Comparison of ENCODE assay signal across 15 cellular contexts in the genomic region with DNA sequence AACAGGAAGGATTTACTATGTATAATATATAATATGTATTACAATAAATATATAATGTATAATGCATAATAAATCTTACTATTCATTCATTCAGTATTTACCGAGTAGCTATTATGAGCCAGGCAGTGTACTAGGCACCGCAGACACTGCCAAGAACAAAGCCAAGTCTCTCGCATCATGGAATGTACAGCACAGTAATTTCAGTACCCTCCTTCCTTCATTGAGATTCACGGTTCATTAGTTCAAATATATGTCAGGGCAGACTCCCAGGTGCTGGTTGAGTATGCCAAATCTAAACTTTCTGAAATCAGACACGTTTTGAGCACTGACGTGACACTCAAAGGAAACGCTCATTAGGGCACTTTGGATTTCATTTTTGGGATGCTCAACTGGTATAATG. TPM values are rescaled to one million over a fixed set of nuclear protein-coding genes. Genes with fewer than 3 reads are reported as not detected.
DNase-seq lines count a peak whose midpoint lies in the region; ATAC-seq, FAIRE-seq and TF ChIP-seq lines count a peak whose summit lies in the region.
"Had no signal": no experiment of that assay in that cellular context is flagged by ENCODE, and none has a peak within 500 bp of the region (broad histone marks: within the 10 kb centered on the region; RNA-seq: fewer than 3 reads in every experiment).

No MANE protein-coding gene starts in this region.

- H3K27ac ChIP-seq in HUES48 (ENCODE audit: low read depth, low read length), result peak overlapping the region; percentile 59
- no peak overlapping the region for H3K27ac ChIP-seq in endothelial cell of umbilical vein (ENCODE audit: insufficient read depth, low read depth, low read length)
- no peak overlapping the region for H3K27ac ChIP-seq in right atrium auricular region
- H3K27ac ChIP-seq: ascending aorta, psoas muscle had no signal

- H3K27me3 Mint-ChIP-seq in Calu3 (ENCODE audit: unreplicated experiment), result no peaks in the 10 kb centered on the region
- peaks cover 12% of the 10 kb centered on the region for H3K27me3 Mint-ChIP-seq in activated CD4-positive, alpha-beta T cell treated with anti-CD3 and anti-CD28 coated beads, Interleukin-2, amount 10 ng/mL, durations not matched to agents 24 days and 14 days
- H3K27me3 Mint-ChIP-seq: dendritic cell treated with granulocyte-macrophage colony-stimulating factor and Interleukin-4, amounts not matched to agents 40 ng/mL and 50 ng/mL, for 4 days; naive thymus-derived CD8-positive, alpha-beta T cell had no signal

- no peak overlapping the region for H3K9ac ChIP-seq in HUES48 (ENCODE audit: low read depth, low read length)
- no peak overlapping the region for H3K9ac ChIP-seq in endothelial cell of umbilical vein (replicated peaks; ENCODE audit: extremely low read depth, insufficient read depth, low read length)

- peaks cover 19% of the 10 kb centered on the region for H4K20me1 ChIP-seq in endothelial cell of umbilical vein (replicated peaks; ENCODE audit: control insufficient read depth, extremely low read depth, insufficient read depth, low read length)

- TF ChIP-seq CTCF in Calu3 (IDR thresholded peaks at IDR 0.05; ENCODE audit: unreplicated experiment) (no peak), endothelial cell of umbilical vein (IDR thresholded peaks at IDR 0.05; ENCODE audit: extremely low read depth in 1 of 2, insufficient read depth in 1 of 2, low read depth in 1 of 2, low read length in 2 of 2) (no peak), right atrium auricular region (IDR thresholded peaks at IDR 0.05) (no peak)

- H2AFZ ChIP-seq in endothelial cell of umbilical vein (ENCODE audit: low read depth, low read length), result no peak overlapping the region

- BruUV-seq in Calu3 (replicated peaks; lab: Mats Ljungman, UMichigan) (no TSS peak), endothelial cell of umbilical vein (replicated peaks; lab: Mats Ljungman, UMichigan) (no TSS peak)

- peaks cover 33% of the 10 kb centered on the region for H3K4me1 ChIP-seq in HUES48 (ENCODE audit: control insufficient read depth, insufficient read depth, low read length)
- H3K4me1 ChIP-seq in endothelial cell of umbilical vein (ENCODE audit: control insufficient read depth, extremely low read depth, insufficient read depth, low read length), result peaks cover 12% of the 10 kb centered on the region
- H3K4me1 ChIP-seq in right atrium auricular region, result no peaks in the 10 kb centered on the region
- H3K4me1 ChIP-seq: ascending aorta, psoas muscle had no signal

- H3K4me3 ChIP-seq in HUES48 (ENCODE audit: low read depth, low read length) (peak overlapping the region; percentile 18; the same call in 1 of the 2 replicates), endothelial cell of umbilical vein (replicated peaks in 1 of 3; ENCODE audit: insufficient read depth in 1 of 3, low read depth in 1 of 3, low read length in 3 of 3) (no peak overlapping the region), right atrium auricular region (no peak overlapping the region)
- H3K4me3 ChIP-seq: ascending aorta, psoas muscle, upper lobe of left lung had no signal

- POLR2A ChIA-PET in endothelial cell of umbilical vein (lab: Charles Lee), result no interaction called here

- H3K4me2 ChIP-seq in endothelial cell of umbilical vein (ENCODE audit: insufficient read depth, low read length), result peak overlapping the region; percentile 67

- peaks cover 79% of the 10 kb centered on the region for H3K79me2 ChIP-seq in endothelial cell of umbilical vein (ENCODE audit: control insufficient read depth, insufficient read depth, low read length)

- dilution Hi-C loops in endothelial cell of umbilical vein (cut with MboI; ENCODE audit: extremely low pct_ligation_motif_present, low sequenced_read_pairs), result no loop called here

- peak; percentile 33 for ATAC-seq in GM18907 (IDR thresholded peaks at IDR 0.05; ENCODE audit: unreplicated experiment)
- no peak for ATAC-seq in GM19467 (IDR thresholded peaks at IDR 0.05; ENCODE audit: unreplicated experiment)
- ATAC-seq in GM21360 (IDR thresholded peaks at IDR 0.05; ENCODE audit: unreplicated experiment), result no peak
- ATAC-seq: naive thymus-derived CD8-positive, alpha-beta T cell; psoas muscle had no signal

- no peaks in the 10 kb centered on the region for H3K9me3 Mint-ChIP-seq in Calu3 (ENCODE audit: low read depth, unreplicated experiment)
- no peaks in the 10 kb centered on the region for H3K9me3 Mint-ChIP-seq in activated CD4-positive, alpha-beta T cell treated with anti-CD3 and anti-CD28 coated beads, Interleukin-2, amount 10 ng/mL, durations not matched to agents 24 days and 14 days
- H3K9me3 Mint-ChIP-seq: dendritic cell treated with granulocyte-macrophage colony-stimulating factor and Interleukin-4, amounts not matched to agents 40 ng/mL and 50 ng/mL, for 4 days; naive thymus-derived CD8-positive, alpha-beta T cell had no signal

- H3K27ac Mint-ChIP-seq in Calu3 (ENCODE audit: unreplicated experiment), result peak overlapping the region; percentile 43
- H3K27ac Mint-ChIP-seq in activated CD4-positive, alpha-beta T cell treated with anti-CD3 and anti-CD28 coated beads, Interleukin-2, amount 10 ng/mL, durations not matched to agents 24 days and 14 days, result no peak overlapping the region
- H3K27ac Mint-ChIP-seq: dendritic cell treated with granulocyte-macrophage colony-stimulating factor and Interleukin-4, amounts not matched to agents 40 ng/mL and 50 ng/mL, for 4 days had no signal

- H3K9me3 ChIP-seq in HUES48 (ENCODE audit: control insufficient read depth, insufficient read depth, low read length) (no peaks in the 10 kb centered on the region), endothelial cell of umbilical vein (replicated peaks; ENCODE audit: control insufficient read depth, insufficient read depth, low read length) (no peaks in the 10 kb centered on the region), right atrium auricular region (no peaks in the 10 kb centered on the region)
- H3K9me3 ChIP-seq: ascending aorta, psoas muscle, upper lobe of left lung had no signal

- peaks cover 34% of the 10 kb centered on the region for H3K4me1 Mint-ChIP-seq in Calu3 (ENCODE audit: low read depth, unreplicated experiment)
- H3K4me1 Mint-ChIP-seq in activated CD4-positive, alpha-beta T cell treated with anti-CD3 and anti-CD28 coated beads, Interleukin-2, amount 10 ng/mL, durations not matched to agents 24 days and 14 days, result peaks cover 9% of the 10 kb centered on the region

- H3K36me3 Mint-ChIP-seq in Calu3 (ENCODE audit: insufficient read depth, unreplicated experiment), result peaks cover 5% of the 10 kb centered on the region
- H3K36me3 Mint-ChIP-seq in activated CD4-positive, alpha-beta T cell treated with anti-CD3 and anti-CD28 coated beads, Interleukin-2, amount 10 ng/mL, durations not matched to agents 24 days and 14 days (ENCODE audit: low read depth), result no peaks in the 10 kb centered on the region

- no peak for TF ChIP-seq POLR2A in endothelial cell of umbilical vein (IDR thresholded peaks at IDR 0.05; ENCODE audit: low read depth, low read length)

- CTCF ChIA-PET in Calu3 (lab: Charles Lee), result no interaction called here
- CTCF ChIA-PET in endothelial cell of umbilical vein (lab: Charles Lee), result interaction anchor here (0.6 to 0.7 kb wide), 3 partner anchors 123 to 156 kb away, joined by 3 to 4 read pairs (median 3); no protein-coding TSS in a partner anchor

- no peak overlapping the region for H3K4me3 Mint-ChIP-seq in Calu3 (ENCODE audit: low read depth, unreplicated experiment)
- H3K4me3 Mint-ChIP-seq in activated CD4-positive, alpha-beta T cell treated with anti-CD3 and anti-CD28 coated beads, Interleukin-2, amount 10 ng/mL, durations not matched to agents 24 days and 14 days, result no peak overlapping the region
- H3K4me3 Mint-ChIP-seq: dendritic cell treated with granulocyte-macrophage colony-stimulating factor and Interleukin-4, amounts not matched to agents 40 ng/mL and 50 ng/mL, for 4 days had no signal

- intact Hi-C loops in Calu3 (cut with micrococcal nuclease; ENCODE audit: unreplicated experiment), result loop anchor here (5.0 kb wide), 1 partner anchor 115 kb away; no protein-coding TSS in a partner anchor
- intact Hi-C loops in endothelial cell of umbilical vein (cut with micrococcal nuclease), result loop anchor here (2.0 kb wide), 2 partner anchors 14 to 86 kb away; no protein-coding TSS in a partner anchor
- intact Hi-C loops in activated CD4-positive, alpha-beta T cell treated with anti-CD3 and anti-CD28 coated beads, Interleukin-2, amount 10 ng/mL, durations not matched to agents 24 days and 14 days (cut with micrococcal nuclease), result no loop called here

- no peaks in the 10 kb centered on the region for H3K27me3 ChIP-seq in HUES48 (ENCODE audit: control insufficient read depth, insufficient read depth, low read length)
- H3K27me3 ChIP-seq in endothelial cell of umbilical vein (ENCODE audit: control insufficient read depth in 2 of 2, insufficient read depth in 2 of 2, low read length in 2 of 2), result no peaks in the 10 kb centered on the region
- H3K27me3 ChIP-seq in right atrium auricular region, result no peaks in the 10 kb centered on the region
- H3K27me3 ChIP-seq: ascending aorta, upper lobe of left lung had no signal

- H3K36me3 ChIP-seq in HUES48 (ENCODE audit: control insufficient read depth, insufficient read depth, low read length), result no peaks in the 10 kb centered on the region
- H3K36me3 ChIP-seq in endothelial cell of umbilical vein (ENCODE audit: control insufficient read depth in 2 of 2, extremely low read depth in 1 of 2, insufficient read depth in 2 of 2, low read length in 2 of 2), result no peaks in the 10 kb centered on the region
- H3K36me3 ChIP-seq in right atrium auricular region, result no peaks in the 10 kb centered on the region
- H3K36me3 ChIP-seq: ascending aorta, upper lobe of left lung had no signal

- peaks cover 5% of the 10 kb centered on the region for H3K9me1 ChIP-seq in endothelial cell of umbilical vein (replicated peaks; ENCODE audit: control insufficient read depth, extremely low read depth, insufficient read depth, low read length)

- DNase-seq in Calu3 (no peak), endothelial cell of umbilical vein (ENCODE audit: low read depth, low spot score) (no peak), right atrium auricular region (ENCODE audit: low spot score) (no peak)
- DNase-seq in activated CD4-positive, alpha-beta T cell treated with anti-CD3 and anti-CD28 coated beads, Interleukin-2, amount 10 ng/mL, durations not matched to agents 24 days and 14 days, result no peak
- DNase-seq: HCEC 1CT; naive thymus-derived CD8-positive, alpha-beta T cell; NCI-H1092; psoas muscle; upper lobe of left lung had no signal

- no peak for FAIRE-seq in endothelial cell of umbilical vein (lab: Jason Lieb, UNC)

RNA-seq across cellular contexts. Expression of a gene that starts 9.1 kb away (rescaled TPM):
- total RNA-seq in Calu3 (2022) (25.3 and 27.5 TPM in 2 replicates), endothelial cell of umbilical vein (26.9 and 29.2 TPM in 2 replicates), right atrium auricular region (10 to 100 TPM in 1 of 2 donors, 1 to 10 TPM in 1; 9.6 to 10.5 TPM)
- polyA plus RNA-seq in endothelial cell of umbilical vein, result 11.0 and 13.5 TPM in 2 replicates
- polyA plus RNA-seq in endothelial cell of umbilical vein (2011; cell fraction: cytosol; rRNA removed), result 13.5 and 13.8 TPM in 2 replicates
- 24.6 and 28.5 TPM in 2 replicates for polyA plus RNA-seq in endothelial cell of umbilical vein (2011; cell fraction: nucleus; rRNA removed)
- polyA plus RNA-seq in endothelial cell of umbilical vein (2012), result 17.1 and 19.4 TPM in 2 replicates
- 21.6 and 25.7 TPM in 2 replicates for polyA minus RNA-seq in endothelial cell of umbilical vein
- polyA minus RNA-seq in endothelial cell of umbilical vein (2011; cell fraction: cytosol; rRNA and poly(A)+ RNA removed), result 3.6 TPM
- polyA minus RNA-seq in endothelial cell of umbilical vein (2011; cell fraction: nucleus; rRNA and poly(A)+ RNA removed), result 38.7 and 46.7 TPM in 2 replicates
- total RNA-seq in activated CD4-positive, alpha-beta T cell treated with anti-CD3 and anti-CD28 coated beads, Interleukin-2, amount 10 ng/mL, durations not matched to agents 24 days and 14 days, result 0.83 and 0.84 TPM in 2 replicates
